In the genomic region with DNA sequence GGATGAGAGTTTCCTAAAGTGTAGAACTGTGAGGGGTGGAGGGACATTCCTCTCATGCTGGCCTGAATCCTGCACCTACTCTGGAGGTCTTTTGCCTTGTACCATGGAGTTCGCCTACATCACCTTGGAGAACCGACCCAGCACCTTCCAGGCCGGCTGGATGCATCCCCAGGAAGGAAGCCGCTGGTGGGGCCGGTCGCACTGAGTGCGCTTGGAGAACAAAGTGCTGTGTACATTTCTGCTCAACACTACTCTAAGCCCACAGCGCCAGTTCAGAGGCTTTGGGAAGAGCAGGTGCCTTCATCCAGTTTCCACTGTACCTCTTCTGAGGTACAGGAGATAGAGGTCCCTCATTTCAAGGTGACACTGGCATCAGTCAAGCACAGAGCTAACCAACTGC, we compare ENCODE assay signal across 1 cellular context.
TF ChIP-seq lines count a peak whose summit lies in the region.

No MANE protein-coding gene starts in this region.

TF ChIP-seq in K562, 482 proteins besides CTCF, POLR2A, EP300 and RAD21 (continued from another document):
- no peak for TF ChIP-seq ZNF263 (CRISPR knock-in tag; IDR thresholded peaks at IDR 0.05; ENCODE audit: borderline replicate concordance)
- TF ChIP-seq NR1H2 (CRISPR knock-in tag; IDR thresholded peaks at IDR 0.05): no peak
- TF ChIP-seq NFXL1 (CRISPR knock-in tag; IDR thresholded peaks at IDR 0.05): no peak
- TF ChIP-seq, protein P1, sequence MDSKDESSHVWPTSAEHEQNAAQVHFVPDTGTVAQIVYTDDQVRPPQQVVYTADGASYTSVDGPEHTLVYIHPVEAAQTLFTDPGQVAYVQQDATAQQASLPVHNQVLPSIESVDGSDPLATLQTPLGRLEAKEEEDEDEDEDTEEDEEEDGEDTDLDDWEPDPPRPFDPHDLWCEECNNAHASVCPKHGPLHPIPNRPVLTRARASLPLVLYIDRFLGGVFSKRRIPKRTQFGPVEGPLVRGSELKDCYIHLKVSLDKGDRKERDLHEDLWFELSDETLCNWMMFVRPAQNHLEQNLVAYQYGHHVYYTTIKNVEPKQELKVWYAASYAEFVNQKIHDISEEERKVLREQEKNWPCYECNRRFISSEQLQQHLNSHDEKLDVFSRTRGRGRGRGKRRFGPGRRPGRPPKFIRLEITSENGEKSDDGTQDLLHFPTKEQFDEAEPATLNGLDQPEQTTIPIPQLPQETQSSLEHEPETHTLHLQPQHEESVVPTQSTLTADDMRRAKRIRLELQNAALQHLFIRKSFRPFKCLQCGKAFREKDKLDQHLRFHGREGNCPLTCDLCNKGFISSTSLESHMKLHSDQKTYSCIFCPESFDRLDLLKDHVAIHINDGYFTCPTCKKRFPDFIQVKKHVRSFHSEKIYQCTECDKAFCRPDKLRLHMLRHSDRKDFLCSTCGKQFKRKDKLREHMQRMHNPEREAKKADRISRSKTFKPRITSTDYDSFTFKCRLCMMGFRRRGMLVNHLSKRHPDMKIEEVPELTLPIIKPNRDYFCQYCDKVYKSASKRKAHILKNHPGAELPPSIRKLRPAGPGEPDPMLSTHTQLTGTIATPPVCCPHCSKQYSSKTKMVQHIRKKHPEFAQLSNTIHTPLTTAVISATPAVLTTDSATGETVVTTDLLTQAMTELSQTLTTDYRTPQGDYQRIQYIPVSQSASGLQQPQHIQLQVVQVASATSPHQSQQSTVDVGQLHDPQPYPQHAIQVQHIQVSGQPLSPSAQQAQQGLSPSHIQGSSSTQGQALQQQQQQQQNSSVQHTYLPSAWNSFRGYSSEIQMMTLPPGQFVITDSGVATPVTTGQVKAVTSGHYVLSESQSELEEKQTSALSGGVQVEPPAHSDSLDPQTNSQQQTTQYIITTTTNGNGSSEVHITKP (IDR thresholded peaks at IDR 0.05; ENCODE audit: partially characterized antibody): no peak
- TF ChIP-seq CBX5 (IDR thresholded peaks at IDR 0.05; ENCODE audit: borderline replicate concordance, low read depth): no peak
- TF ChIP-seq, protein P2, sequence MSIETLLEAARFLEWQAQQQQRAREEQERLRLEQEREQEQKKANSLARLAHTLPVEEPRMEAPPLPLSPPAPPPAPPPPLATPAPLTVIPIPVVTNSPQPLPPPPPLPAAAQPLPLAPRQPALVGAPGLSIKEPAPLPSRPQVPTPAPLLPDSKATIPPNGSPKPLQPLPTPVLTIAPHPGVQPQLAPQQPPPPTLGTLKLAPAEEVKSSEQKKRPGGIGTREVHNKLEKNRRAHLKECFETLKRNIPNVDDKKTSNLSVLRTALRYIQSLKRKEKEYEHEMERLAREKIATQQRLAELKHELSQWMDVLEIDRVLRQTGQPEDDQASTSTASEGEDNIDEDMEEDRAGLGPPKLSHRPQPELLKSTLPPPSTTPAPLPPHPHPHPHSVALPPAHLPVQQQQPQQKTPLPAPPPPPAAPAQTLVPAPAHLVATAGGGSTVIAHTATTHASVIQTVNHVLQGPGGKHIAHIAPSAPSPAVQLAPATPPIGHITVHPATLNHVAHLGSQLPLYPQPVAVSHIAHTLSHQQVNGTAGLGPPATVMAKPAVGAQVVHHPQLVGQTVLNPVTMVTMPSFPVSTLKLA (conservative IDR thresholded peaks at IDR 0.05): no peak
- TF ChIP-seq, protein P3, sequence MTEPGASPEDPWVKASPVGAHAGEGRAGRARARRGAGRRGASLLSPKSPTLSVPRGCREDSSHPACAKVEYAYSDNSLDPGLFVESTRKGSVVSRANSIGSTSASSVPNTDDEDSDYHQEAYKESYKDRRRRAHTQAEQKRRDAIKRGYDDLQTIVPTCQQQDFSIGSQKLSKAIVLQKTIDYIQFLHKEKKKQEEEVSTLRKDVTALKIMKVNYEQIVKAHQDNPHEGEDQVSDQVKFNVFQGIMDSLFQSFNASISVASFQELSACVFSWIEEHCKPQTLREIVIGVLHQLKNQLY (CRISPR knock-in tag; conservative IDR thresholded peaks at IDR 0.05): no peak
- TF ChIP-seq ZNF444 (CRISPR knock-in tag; IDR thresholded peaks at IDR 0.05): no peak
- TF ChIP-seq NFRKB (IDR thresholded peaks at IDR 0.05; ENCODE audit: low read depth): no peak
- no peak for TF ChIP-seq BCOR (IDR thresholded peaks at IDR 0.05)
- TF ChIP-seq, protein P4, sequence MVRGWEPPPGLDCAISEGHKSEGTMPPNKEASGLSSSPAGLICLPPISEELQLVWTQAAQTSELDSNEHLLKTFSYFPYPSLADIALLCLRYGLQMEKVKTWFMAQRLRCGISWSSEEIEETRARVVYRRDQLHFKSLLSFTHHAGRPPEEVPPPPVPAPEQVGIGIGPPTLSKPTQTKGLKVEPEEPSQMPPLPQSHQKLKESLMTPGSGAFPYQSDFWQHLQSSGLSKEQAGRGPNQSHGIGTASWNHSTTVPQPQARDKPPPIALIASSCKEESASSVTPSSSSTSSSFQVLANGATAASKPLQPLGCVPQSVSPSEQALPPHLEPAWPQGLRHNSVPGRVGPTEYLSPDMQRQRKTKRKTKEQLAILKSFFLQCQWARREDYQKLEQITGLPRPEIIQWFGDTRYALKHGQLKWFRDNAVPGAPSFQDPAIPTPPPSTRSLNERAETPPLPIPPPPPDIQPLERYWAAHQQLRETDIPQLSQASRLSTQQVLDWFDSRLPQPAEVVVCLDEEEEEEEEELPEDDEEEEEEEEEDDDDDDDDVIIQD (CRISPR knock-in tag; IDR thresholded peaks at IDR 0.05): no peak
- no peak for TF ChIP-seq ZNF445 (CRISPR knock-in tag; IDR thresholded peaks at IDR 0.05; ENCODE audit: low read depth)
- TF ChIP-seq SMARCB1 (IDR thresholded peaks at IDR 0.05; ENCODE audit: insufficient read length, low read depth): no peak
- no peak for TF ChIP-seq HNRNPUL1 (IDR thresholded peaks at IDR 0.05; ENCODE audit: low read length)
TF ChIP-seq in K562: peak in this region for 0.
